18 cellular contexts compared by ENCODE assay signal in the genomic region with DNA sequence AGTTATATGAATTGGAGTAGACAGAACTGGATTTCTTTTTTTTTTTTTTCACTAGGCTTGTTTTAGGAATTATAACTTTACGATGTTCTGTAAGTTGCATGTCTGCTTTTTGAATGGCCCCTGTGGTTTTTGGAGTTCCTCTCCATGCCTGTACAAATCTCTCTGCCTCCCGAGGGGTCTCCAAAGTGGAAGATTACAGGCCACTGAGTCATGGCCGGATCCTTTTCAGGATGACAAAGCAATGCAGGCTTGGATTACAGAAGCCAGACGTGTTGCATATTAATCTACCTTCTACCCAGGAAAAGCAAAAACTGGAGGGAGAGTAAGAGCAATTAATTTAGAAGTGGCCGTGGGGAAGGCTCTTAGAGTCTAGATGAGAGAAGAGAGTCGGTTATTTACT.
"Had no signal": no experiment of that assay in that cellular context is flagged by ENCODE, and none has a peak within 500 bp of the region (broad histone marks: within the 10 kb centered on the region; RNA-seq: fewer than 3 reads in every experiment).

No MANE protein-coding gene starts in this region.

- H3K27me3 ChIP-seq: ascending aorta, gastrocnemius medialis, suprapubic skin, upper lobe of left lung had no signal

- DNase-seq: activated CD4-positive, alpha-beta T cell treated with anti-CD3 and anti-CD28 coated beads, Interleukin-2, amount 50 U/mL, for 48 hours; activated CD4-positive, CD25-positive, alpha-beta regulatory T cell treated with anti-CD3 and anti-CD28 coated beads, Interleukin-2, amount 50 U/mL, for 72 hours; activated CD8-positive, alpha-beta memory T cell treated with anti-CD3 and anti-CD28 coated beads, Interleukin-2, amount 10 ng/mL, durations not matched to agents 7 days and 5 days; activated naive CD4-positive, alpha-beta T cell treated with anti-CD3 and anti-CD28 coated beads, Interleukin-2, amount 10 ng/mL, durations not matched to agents 7 days and 5 days; activated T-cell treated with anti-CD3 and anti-CD28 coated beads, Interleukin-2, amount 50 U/mL, for 24 hours; effector memory CD4-positive, alpha-beta T cell; gastrocnemius medialis; islet precursor cell; stimulated activated CD4-positive, alpha-beta T cell treated with anti-CD3 and anti-CD28 coated beads, Interleukin-4, amount 100 ng/mL, for 24 hours; stimulated activated naive CD4-positive, alpha-beta T cell; T-helper 9 cell; upper lobe of left lung had no signal

- H3K9ac ChIP-seq: parathyroid adenoma had no signal

- H3K9me3 ChIP-seq: ascending aorta, gastrocnemius medialis, suprapubic skin, upper lobe of left lung had no signal

- H2AFZ ChIP-seq: parathyroid adenoma had no signal

- H3K79me2 ChIP-seq: parathyroid adenoma had no signal

- H3K4me1 Mint-ChIP-seq: activated CD8-positive, alpha-beta memory T cell treated with anti-CD3 and anti-CD28 coated beads, Interleukin-2, amount 10 ng/mL, durations not matched to agents 7 days and 5 days; activated naive CD4-positive, alpha-beta T cell treated with anti-CD3 and anti-CD28 coated beads, Interleukin-2, amount 10 ng/mL, durations not matched to agents 7 days and 5 days had no signal

- H3K27me3 Mint-ChIP-seq: activated CD8-positive, alpha-beta memory T cell treated with anti-CD3 and anti-CD28 coated beads, Interleukin-2, amount 10 ng/mL, durations not matched to agents 7 days and 5 days had no signal

- H3K4me3 ChIP-seq: ascending aorta, gastrocnemius medialis, suprapubic skin, upper lobe of left lung had no signal

- H3K27ac Mint-ChIP-seq: activated CD8-positive, alpha-beta memory T cell treated with anti-CD3 and anti-CD28 coated beads, Interleukin-2, amount 10 ng/mL, durations not matched to agents 7 days and 5 days; activated naive CD4-positive, alpha-beta T cell treated with anti-CD3 and anti-CD28 coated beads, Interleukin-2, amount 10 ng/mL, durations not matched to agents 7 days and 5 days; activated T-cell treated with anti-CD3 and anti-CD28 coated beads, Interleukin-2, amount 50 U/mL, for 24 hours; dendritic cell treated with granulocyte-macrophage colony-stimulating factor and Interleukin-4, amounts not matched to agents 40 ng/mL and 50 ng/mL, for 4 days had no signal

- H3K27ac ChIP-seq: ascending aorta, epithelial cell of prostate, gastrocnemius medialis, parathyroid adenoma, suprapubic skin, upper lobe of left lung had no signal

- H3K36me3 Mint-ChIP-seq: activated CD8-positive, alpha-beta memory T cell treated with anti-CD3 and anti-CD28 coated beads, Interleukin-2, amount 10 ng/mL, durations not matched to agents 7 days and 5 days; activated naive CD4-positive, alpha-beta T cell treated with anti-CD3 and anti-CD28 coated beads, Interleukin-2, amount 10 ng/mL, durations not matched to agents 7 days and 5 days had no signal

- H3K4me3 Mint-ChIP-seq: activated CD8-positive, alpha-beta memory T cell treated with anti-CD3 and anti-CD28 coated beads, Interleukin-2, amount 10 ng/mL, durations not matched to agents 7 days and 5 days; activated naive CD4-positive, alpha-beta T cell treated with anti-CD3 and anti-CD28 coated beads, Interleukin-2, amount 10 ng/mL, durations not matched to agents 7 days and 5 days; activated T-cell treated with anti-CD3 and anti-CD28 coated beads, Interleukin-2, amount 50 U/mL, for 24 hours; dendritic cell treated with granulocyte-macrophage colony-stimulating factor and Interleukin-4, amounts not matched to agents 40 ng/mL and 50 ng/mL, for 4 days had no signal

- H3K4me1 ChIP-seq: ascending aorta, gastrocnemius medialis, parathyroid adenoma, suprapubic skin, upper lobe of left lung had no signal

- H3K36me3 ChIP-seq: ascending aorta, gastrocnemius medialis, suprapubic skin, upper lobe of left lung had no signal

- ATAC-seq: activated CD8-positive, alpha-beta memory T cell treated with anti-CD3 and anti-CD28 coated beads, Interleukin-2, amount 10 ng/mL, durations not matched to agents 7 days and 5 days; gastrocnemius medialis; left lobe of liver had no signal
